ENCODE assay signal across 16 cellular contexts in the genomic region with DNA sequence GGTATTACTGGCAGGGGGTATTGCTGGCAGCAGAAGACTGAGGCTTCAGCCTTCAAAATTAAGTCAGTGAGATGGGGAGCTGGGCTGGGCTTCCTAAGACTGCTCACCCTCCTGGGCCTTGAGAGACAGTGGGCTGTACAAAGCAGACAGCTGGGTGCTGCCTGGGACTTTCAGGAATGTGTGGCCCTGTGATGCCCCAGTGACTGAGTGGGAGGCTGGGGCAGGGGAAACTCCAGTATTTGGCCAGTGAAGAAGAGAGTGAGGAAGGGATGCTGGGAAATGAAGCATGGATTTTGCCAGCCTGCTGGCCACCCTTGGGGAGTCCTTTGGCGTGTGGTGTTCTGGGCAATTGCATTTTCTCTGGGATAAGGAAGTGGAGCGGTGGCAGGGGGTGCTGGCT. TPM values are rescaled to one million over a fixed set of nuclear protein-coding genes. Genes with fewer than 3 reads are reported as not detected.
DNase-seq lines count a peak whose midpoint lies in the region; ATAC-seq and TF ChIP-seq lines count a peak whose summit lies in the region.
"Had no signal": no experiment of that assay in that cellular context is flagged by ENCODE, and none has a peak within 500 bp of the region (broad histone marks: within the 10 kb centered on the region; RNA-seq: fewer than 3 reads in every experiment).

No MANE protein-coding gene starts in this region.

- no peak for TF ChIP-seq POLR2A in gastrocnemius medialis (IDR thresholded peaks at IDR 0.05)

- H3K9me3 ChIP-seq in RWPE2 (ENCODE audit: severe bottlenecking) (no peaks in the 10 kb centered on the region), gastrocnemius medialis (no peaks in the 10 kb centered on the region)
- H3K9me3 ChIP-seq: ovary, testis had no signal

- intact Hi-C loops in left ventricle myocardium superior (cut with micrococcal nuclease) = loop anchor here (2.0 kb wide), 1 partner anchor 40 kb away; no protein-coding TSS in a partner anchor
- intact Hi-C loops in gastrocnemius medialis (cut with DNase I; ENCODE audit: low total_unique reads) = no loop called here

- TF ChIP-seq CTCF in RWPE2 (IDR thresholded peaks at IDR 0.05; ENCODE audit: poor library complexity, severe bottlenecking) = no peak
- TF ChIP-seq CTCF in gastrocnemius medialis (IDR thresholded peaks at IDR 0.05 in 4 of 5, conservative IDR thresholded peaks at IDR 0.05 in 1 of 5) = no peak

- H3K27me3 ChIP-seq in RWPE2 (ENCODE audit: insufficient read depth, poor library complexity, severe bottlenecking) (no peaks in the 10 kb centered on the region), gastrocnemius medialis (no peaks in the 10 kb centered on the region)
- H3K27me3 ChIP-seq: ovary, testis had no signal

- DNase-seq in EH (ENCODE audit: low read depth) (peak; percentile 62), RWPE2 (ENCODE audit: low spot score) (no peak), left ventricle myocardium superior (no peak), gastrocnemius medialis (no peak), nucleus accumbens (lab: John Stamatoyannopoulos, UW) (no peak), MV-4-11 (lab: John Stamatoyannopoulos, UW) (no peak), hippocampal formation (lab: John Stamatoyannopoulos, UW) (no peak), ureter (ENCODE audit: low spot score) (no peak)
- DNase-seq: activated CD4-positive, alpha-beta T cell treated with anti-CD3 and anti-CD28 coated beads for 4 hours; mesendoderm; NCI-H1048; testis had no signal

- ATAC-seq in RWPE2 (ENCODE audit: low read depth) = no peak
- peak; percentile 27 for ATAC-seq in left ventricle myocardium superior
- no peak for ATAC-seq in gastrocnemius medialis

- H3K27ac ChIP-seq in RWPE2 (ENCODE audit: poor library complexity, severe bottlenecking) (peak overlapping the region; percentile 99), gastrocnemius medialis (peak overlapping the region; percentile 90 to 92 (median 91))
- H3K27ac ChIP-seq: ovary, testis had no signal

- in situ Hi-C loops in gastrocnemius medialis (cut with MboI; ENCODE audit: low sequenced_read_pairs in 4 of 4) = loop anchor here (5.0 kb wide), 2 partner anchors 39 to 44 kb away; no protein-coding TSS in a partner anchor

- peaks cover 47% of the 10 kb centered on the region for H3K4me1 ChIP-seq in RWPE2 (ENCODE audit: insufficient read depth, poor library complexity, severe bottlenecking)
- peaks cover 61 to 65% of the 10 kb centered on the region in 2 donors for H3K4me1 ChIP-seq in gastrocnemius medialis

- no peaks in the 10 kb centered on the region for H3K36me3 ChIP-seq in RWPE2 (ENCODE audit: low read depth)
- H3K36me3 ChIP-seq in gastrocnemius medialis = peaks cover 0 to 22% of the 10 kb centered on the region in 2 donors
- H3K36me3 ChIP-seq: ovary had no signal

- H3K4me3 ChIP-seq in RWPE2 (ENCODE audit: severe bottlenecking) (no peak overlapping the region), gastrocnemius medialis (peak overlapping the region; percentile 28 to 58 (median 35))
- H3K4me3 ChIP-seq: coronary artery, ovary, testis had no signal

RNA-seq across cellular contexts. Expression of a gene that starts 0.4 kb away (rescaled TPM):
- total RNA-seq in left ventricle myocardium superior = 318 TPM
- 1,000 to 10,000 TPM in 1 of 4 donors, 100 to 1,000 TPM in 3; 105 to 1,024 (median 853) TPM for total RNA-seq in gastrocnemius medialis
- 1.1 TPM for total RNA-seq in ureter
- total RNA-seq: OCI-LY7; T-helper 1 cell treated with Interleukin-12 subunit alpha and Interleukin-12 subunit beta and Interleukin-4 antibody, amounts not matched to agents 30 ng/mL and 1 ng/mL, for 36 hours had no signal

RNA-seq across cellular contexts. Expression of a gene that starts 11.2 kb away (rescaled TPM):
- total RNA-seq in left ventricle myocardium superior (11.9 TPM), gastrocnemius medialis (10 to 100 TPM in 1 of 4 donors, 1 to 10 TPM in 1, under 1 TPM in 2; 0.27 to 11.2 (median 4.1) TPM), ureter (1.3 TPM)
- total RNA-seq: T-helper 1 cell treated with Interleukin-12 subunit alpha and Interleukin-12 subunit beta and Interleukin-4 antibody, amounts not matched to agents 30 ng/mL and 1 ng/mL, for 36 hours had no signal

RNA-seq across cellular contexts. Expression of a gene that starts 16.5 kb away (rescaled TPM):
- total RNA-seq in left ventricle myocardium superior (0.35 TPM), gastrocnemius medialis (under 1 TPM in 2 of 4 donors, not detected in 2; 0.41 to 0.55 TPM), ureter (not detected)
- total RNA-seq: OCI-LY7; T-helper 1 cell treated with Interleukin-12 subunit alpha and Interleukin-12 subunit beta and Interleukin-4 antibody, amounts not matched to agents 30 ng/mL and 1 ng/mL, for 36 hours had no signal

Comparison
In these comparisons a context has a peak if more than half of its experiments do, and no peak if none do; other contexts are left out.
1. RNA of a gene that starts 0.4 kb away (total RNA-seq): 105 to 1,024 TPM in gastrocnemius medialis and 318 TPM in left ventricle myocardium superior (single experiment); 1.1 TPM in ureter (single experiment); every median in the first group is over 10 times any median in the second.